In the genomic region with DNA sequence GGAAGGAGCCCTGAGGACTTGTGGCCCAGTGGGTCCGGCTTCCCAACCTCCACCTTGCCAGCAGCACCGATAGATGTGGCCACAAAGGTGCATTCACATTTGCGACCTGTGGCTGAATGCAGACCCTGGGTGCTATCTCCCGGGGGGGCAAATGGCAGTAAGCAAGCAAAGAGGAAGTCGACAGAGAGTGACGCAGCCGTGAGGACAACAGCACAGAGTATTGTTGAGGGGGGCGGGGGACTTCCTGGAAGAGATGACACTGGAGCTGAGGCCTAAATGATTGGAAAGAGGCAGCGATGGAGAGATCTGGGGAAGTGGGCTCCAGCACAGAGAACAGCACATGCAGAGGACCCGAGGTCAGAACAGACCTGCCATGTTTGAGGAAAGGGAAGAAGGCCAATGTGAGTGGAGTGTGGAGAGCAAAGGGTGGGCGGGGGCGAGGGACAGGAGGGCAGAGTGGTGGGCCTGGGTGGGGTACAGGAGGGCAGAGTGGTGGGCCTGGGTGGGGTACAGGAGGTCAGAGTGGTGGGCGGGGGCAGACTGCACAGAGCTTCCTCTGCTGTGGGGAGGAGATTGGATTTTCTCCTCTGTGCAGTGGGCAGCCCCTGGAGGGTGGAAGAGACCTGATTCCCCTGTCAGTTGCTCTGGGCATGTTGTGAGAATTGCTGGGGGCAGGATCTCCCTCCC, we compare ENCODE assay signal across 1 cellular context.
TF ChIP-seq lines count a peak whose summit lies in the region.

No MANE protein-coding gene starts in this region.

TF ChIP-seq in IMR-90, 13 proteins besides CTCF, POLR2A, EP300 and RAD21:
- no peak for TF ChIP-seq MXI1 (IDR thresholded peaks at IDR 0.05; ENCODE audit: borderline replicate concordance, low read depth, low read length)
- TF ChIP-seq FOS (IDR thresholded peaks at IDR 0.05; ENCODE audit: low read depth, low read length): no peak
- TF ChIP-seq RFX5 (IDR thresholded peaks at IDR 0.05; ENCODE audit: low read depth, low read length): no peak
- TF ChIP-seq NFE2L2 (IDR thresholded peaks at IDR 0.05; ENCODE audit: low read depth, low read length): no peak
- TF ChIP-seq RCOR1 (IDR thresholded peaks at IDR 0.05; ENCODE audit: insufficient replicate concordance, low read length): no peak
- TF ChIP-seq, protein P1, sequence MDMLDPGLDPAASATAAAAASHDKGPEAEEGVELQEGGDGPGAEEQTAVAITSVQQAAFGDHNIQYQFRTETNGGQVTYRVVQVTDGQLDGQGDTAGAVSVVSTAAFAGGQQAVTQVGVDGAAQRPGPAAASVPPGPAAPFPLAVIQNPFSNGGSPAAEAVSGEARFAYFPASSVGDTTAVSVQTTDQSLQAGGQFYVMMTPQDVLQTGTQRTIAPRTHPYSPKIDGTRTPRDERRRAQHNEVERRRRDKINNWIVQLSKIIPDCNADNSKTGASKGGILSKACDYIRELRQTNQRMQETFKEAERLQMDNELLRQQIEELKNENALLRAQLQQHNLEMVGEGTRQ (IDR thresholded peaks at IDR 0.05; ENCODE audit: low read depth, low read length): no peak
- no peak for TF ChIP-seq MAZ (IDR thresholded peaks at IDR 0.05; ENCODE audit: borderline replicate concordance, low read depth, low read length)
- no peak for TF ChIP-seq BHLHE40 (IDR thresholded peaks at IDR 0.05; ENCODE audit: low read depth, low read length)
- TF ChIP-seq CHD1 (IDR thresholded peaks at IDR 0.05; ENCODE audit: low read depth, low read length): no peak
- no peak for TF ChIP-seq SMC3 (IDR thresholded peaks at IDR 0.05; ENCODE audit: low read depth, low read length)
- TF ChIP-seq, protein P2, sequence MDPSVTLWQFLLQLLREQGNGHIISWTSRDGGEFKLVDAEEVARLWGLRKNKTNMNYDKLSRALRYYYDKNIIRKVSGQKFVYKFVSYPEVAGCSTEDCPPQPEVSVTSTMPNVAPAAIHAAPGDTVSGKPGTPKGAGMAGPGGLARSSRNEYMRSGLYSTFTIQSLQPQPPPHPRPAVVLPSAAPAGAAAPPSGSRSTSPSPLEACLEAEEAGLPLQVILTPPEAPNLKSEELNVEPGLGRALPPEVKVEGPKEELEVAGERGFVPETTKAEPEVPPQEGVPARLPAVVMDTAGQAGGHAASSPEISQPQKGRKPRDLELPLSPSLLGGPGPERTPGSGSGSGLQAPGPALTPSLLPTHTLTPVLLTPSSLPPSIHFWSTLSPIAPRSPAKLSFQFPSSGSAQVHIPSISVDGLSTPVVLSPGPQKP (IDR thresholded peaks at IDR 0.05; ENCODE audit: borderline replicate concordance, low read depth, low read length): no peak
- TF ChIP-seq CEBPB (IDR thresholded peaks at IDR 0.05; ENCODE audit: low read depth, low read length): no peak
- no peak for TF ChIP-seq MAFK (IDR thresholded peaks at IDR 0.05; ENCODE audit: low read depth, low read length)
